Comparison of ENCODE assay signal across 14 cellular contexts in the genomic region with DNA sequence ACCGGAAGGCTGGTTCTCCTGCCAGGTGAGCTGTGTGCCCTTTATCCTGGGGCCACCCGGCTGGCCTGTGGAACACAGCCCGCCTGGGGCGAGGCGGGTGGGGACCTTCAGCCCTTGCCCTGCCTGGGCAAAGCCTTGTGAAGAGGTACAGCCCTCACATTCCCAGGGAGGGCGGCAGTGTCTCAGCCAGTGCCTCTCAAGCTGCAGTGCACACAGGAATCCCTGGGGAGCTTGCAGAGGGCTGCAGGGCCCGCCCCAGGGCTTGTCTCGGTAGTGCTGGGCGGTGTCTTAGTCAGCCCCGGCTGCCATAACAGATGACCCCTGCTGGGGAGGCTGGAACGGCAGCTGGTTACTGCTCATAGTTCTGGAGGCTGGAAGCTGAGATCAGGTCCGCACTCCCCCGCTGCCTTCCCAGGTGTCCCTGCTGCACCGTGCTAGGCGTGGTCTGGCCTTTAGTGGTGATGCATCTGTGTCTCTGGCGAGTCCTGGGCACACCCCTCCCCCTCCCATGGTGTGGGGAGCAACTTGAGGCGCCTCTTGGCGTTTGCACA. TPM values are rescaled to one million over a fixed set of nuclear protein-coding genes. Genes with fewer than 3 reads are reported as not detected.
A peak's percentile ranks its signal among the peaks of the same experiment; 100 is the strongest.
DNase-seq lines count a peak whose midpoint lies in the region; FAIRE-seq and TF ChIP-seq lines count a peak whose summit lies in the region.
"Had no signal": no experiment of that assay in that cellular context is flagged by ENCODE, and none has a peak within 500 bp of the region (broad histone marks: within the 10 kb centered on the region; RNA-seq: fewer than 3 reads in every experiment).

No MANE protein-coding gene starts in this region.

- DNase-seq in H54 (ENCODE audit: insufficient read length, low spot score) = peak; percentile 77
- peak; percentile 97 for DNase-seq in NCI-H2171 treated with DMSO at 0.1 percent for 48 hours (lab: John Stamatoyannopoulos, UW)
- no peak for DNase-seq in epithelial cell of proximal tubule (ENCODE audit: low read depth)
- DNase-seq in renal cortical epithelial cell (ENCODE audit: low read depth) = peak; percentile 34
- no peak for DNase-seq in NK-92 treated with Interleukin-12 subunit alpha and Interleukin-12 subunit beta, amount 100 ng/mL, for 24 hours (lab: John Stamatoyannopoulos, UW)
- no peak for DNase-seq in NCI-H446 treated with DMSO at 0.1 percent for 48 hours (lab: John Stamatoyannopoulos, UW)
- DNase-seq in NCI-H1092 treated with DMSO at 0.1 percent for 48 hours (lab: John Stamatoyannopoulos, UW) = no peak
- DNase-seq in substantia nigra (lab: John Stamatoyannopoulos, UW) = no peak
- DNase-seq: HFFc6, natural killer cell, NCI-H446, thyroid gland had no signal

- TF ChIP-seq POLR2A in H54 (IDR thresholded peaks at IDR 0.05; ENCODE audit: low read depth, low read length) = no peak

- peak; percentile 43 for TF ChIP-seq CTCF in epithelial cell of proximal tubule (conservative IDR thresholded peaks at IDR 0.05; ENCODE audit: low read depth, low read length)

- no peak overlapping the region for H3K27ac ChIP-seq in substantia nigra (ENCODE audit: low read depth, low read length, poor library complexity, severe bottlenecking)
- H3K27ac ChIP-seq: thyroid gland had no signal

- FAIRE-seq in H54 (lab: Jason Lieb, UNC) = peak; percentile 75
- FAIRE-seq: GM12892, islet of Langerhans had no signal

- no peak overlapping the region for H3K4me3 ChIP-seq in epithelial cell of proximal tubule (ENCODE audit: low read depth, low read length)
- H3K4me3 ChIP-seq: thyroid gland had no signal

RNA-seq across cellular contexts. Expression of a gene that starts 12.6 kb away (rescaled TPM):
- total RNA-seq in epithelial cell of proximal tubule = 6.1 and 6.2 TPM in 2 replicates
- total RNA-seq in renal cortical epithelial cell = 5.1 and 5.4 TPM in 2 replicates

RNA-seq across cellular contexts. Expression of a gene that starts 12.8 kb away (rescaled TPM):
- 18.3 and 18.4 TPM in 2 replicates for total RNA-seq in epithelial cell of proximal tubule
- total RNA-seq in renal cortical epithelial cell = 20.7 and 44.8 TPM in 2 replicates

RNA-seq across cellular contexts. Expression of a gene that starts 30.2 kb away (rescaled TPM):
- total RNA-seq in epithelial cell of proximal tubule = 21.9 and 38.2 TPM in 2 replicates
- 31.8 and 33.5 TPM in 2 replicates for total RNA-seq in renal cortical epithelial cell

Comparison
In these comparisons a context has a peak if more than half of its experiments do, and no peak if none do; other contexts are left out.
1. DNase-seq: peak in H54 (single experiment), NCI-H2171 treated with DMSO at 0.1 percent for 48 hours (single experiment) and renal cortical epithelial cell (single experiment); none in epithelial cell of proximal tubule (single experiment), NK-92 treated with Interleukin-12 subunit alpha and Interleukin-12 subunit beta, amount 100 ng/mL, for 24 hours (single experiment), NCI-H446 treated with DMSO at 0.1 percent for 48 hours (single experiment), NCI-H1092 treated with DMSO at 0.1 percent for 48 hours (single experiment) and substantia nigra (0 of 49).